23 cellular contexts compared by ENCODE assay signal in genomic region chr12:13947237-13947945, GRCh38. TPM values are rescaled to one million over a fixed set of nuclear protein-coding genes. Genes with fewer than 3 reads are reported as not detected.
DNase-seq lines count a peak whose midpoint lies in the region; ATAC-seq lines count a peak whose summit lies in the region.
"Had no signal": no experiment of that assay in that cellular context is flagged by ENCODE, and none has a peak within 500 bp of the region (broad histone marks: within the 10 kb centered on the region; RNA-seq: fewer than 3 reads in every experiment).

No MANE protein-coding gene starts in this region.

- no peak overlapping the region for H2AFZ ChIP-seq in GM23248

- intact Hi-C loops in sciatic nerve (cut with DNase I), result no loop called here

- no peaks in the 10 kb centered on the region for H3K9me3 ChIP-seq in GM23248 (ENCODE audit: low read depth)
- H3K9me3 ChIP-seq: heart left ventricle, transverse colon had no signal

- ATAC-seq in sciatic nerve, result no peak
- ATAC-seq: heart left ventricle; left ventricle myocardium superior; natural killer cell treated with Interleukin-12 subunit alpha and Interleukin-12 subunit beta and Interleukin-15 and Interleukin-18, amount 100 ng/mL, for 72 hours had no signal

- H3F3A ChIP-seq in GM23248 (ENCODE audit: insufficient read depth), result no peaks in the 10 kb centered on the region

- no peak overlapping the region for H3K4me3 ChIP-seq in GM23248
- H3K4me3 ChIP-seq: heart left ventricle, transverse colon had no signal

- H3K27me3 ChIP-seq in GM23248 (replicated peaks; ENCODE audit: insufficient read depth), result no peaks in the 10 kb centered on the region
- H3K27me3 ChIP-seq: transverse colon had no signal

- no peaks in the 10 kb centered on the region for H3K4me1 ChIP-seq in GM23248 (ENCODE audit: insufficient read depth)
- H3K4me1 ChIP-seq: heart left ventricle had no signal

- in situ Hi-C loops in GM23248 (cut with MboI), result no loop called here

- no peak overlapping the region for H3K9ac ChIP-seq in GM23248

- H3K4me2 ChIP-seq in GM23248 (ENCODE audit: unreplicated experiment), result no peak overlapping the region

- no peaks in the 10 kb centered on the region for H3K36me3 ChIP-seq in GM23248 (ENCODE audit: low read depth)
- H3K36me3 ChIP-seq: heart left ventricle, transverse colon had no signal

- WGBS in GM23248 (ENCODE audit: low coverage in 1 of 2, low lambda C conversion rate in 2 of 2, missing lambda C conversion rate in 2 of 2), 2 experiments, result 16 to 24% methylated on average over 7 of the region's 7 CpGs

- H3K79me2 ChIP-seq in GM23248 (ENCODE audit: insufficient read depth), result no peaks in the 10 kb centered on the region

- no peak overlapping the region for H3K27ac ChIP-seq in GM23248
- H3K27ac ChIP-seq: heart left ventricle, transverse colon had no signal

- DNase-seq in GM23248 (peak; percentile 25), NCI-H2227 treated with DMSO at 0.1 percent for 48 hours (lab: John Stamatoyannopoulos, UW) (peak; percentile 1), glomerular visceral epithelial cell (ENCODE audit: extremely low spot score) (peak; percentile 89), renal cortical epithelial cell (ENCODE audit: low read depth) (peak; percentile 97), sciatic nerve (ENCODE audit: low spot score) (no peak), anterior cingulate cortex (lab: John Stamatoyannopoulos, UW) (no peak), GOT3 (lab: John Stamatoyannopoulos, UW) (no peak)
- DNase-seq: activated CD4-positive, alpha-beta T cell treated with anti-CD3 and anti-CD28 coated beads, Interleukin-2, amount 50 U/mL, for 48 hours; activated CD4-positive, CD25-positive, alpha-beta regulatory T cell; activated effector memory CD4-positive, alpha-beta T cell treated with anti-CD3 and anti-CD28 coated beads, Interleukin-2, amount 50 U/mL, for 16 hours; activated naive CD8-positive, alpha-beta T cell treated with anti-CD3 and anti-CD28 coated beads, Interleukin-2, amount 10 ng/mL, durations not matched to agents 7 days and 5 days; cerebellar nuclear complex; heart left ventricle; Kasumi-1; left ventricle myocardium superior; midbrain; NCI-H1048; NCI-H187 treated with DMSO at 0.1 percent for 48 hours; Right ventricle myocardium superior; T-helper 9 cell; transverse colon had no signal

- H3K9me2 ChIP-seq in GM23248 (ENCODE audit: insufficient read depth), result no peaks in the 10 kb centered on the region

- H4K20me1 ChIP-seq in GM23248 (ENCODE audit: insufficient read depth), result no peaks in the 10 kb centered on the region; the same call in 1 of the 2 replicates

RNA-seq across cellular contexts. Expression of gene GRIN2B, which starts 34.0 kb away (rescaled TPM):
- total RNA-seq in GM23248 (2014; rRNA removed; shearing (Covaris generic)), result not detected in 2 replicates
- under 0.01 TPM in 1 of 2 replicates, not detected in the other for polyA plus RNA-seq in GM23248 (2016; fragmentation: Nextera tagmentation; extraction: Ambion mirVana)
- total RNA-seq in renal cortical epithelial cell, result 0.52 and 0.89 TPM in 2 replicates
- 11.9 TPM for total RNA-seq in sciatic nerve
- total RNA-seq: activated naive CD8-positive, alpha-beta T cell treated with anti-CD3 and anti-CD28 coated beads, Interleukin-2, amount 10 ng/mL, durations not matched to agents 7 days and 5 days; endothelial cell of umbilical vein; natural killer cell treated with Interleukin-12 subunit alpha and Interleukin-12 subunit beta and Interleukin-15 and Interleukin-18, amount 100 ng/mL, for 72 hours had no signal
- polyA plus RNA-seq: endothelial cell of umbilical vein had no signal

Comparison
In these comparisons a context has a peak if more than half of its experiments do, and no peak if none do; other contexts are left out.
1. DNase-seq: peak in GM23248 (single experiment), NCI-H2227 treated with DMSO at 0.1 percent for 48 hours (single experiment), glomerular visceral epithelial cell (single experiment) and renal cortical epithelial cell (single experiment); none in sciatic nerve (single experiment), anterior cingulate cortex (0 of 58) and GOT3 (single experiment).